In genomic region chr17:49951362-49952080, GRCh38 we compare ENCODE assay signal across 13 cellular contexts. TPM values are rescaled to one million over a fixed set of nuclear protein-coding genes. Genes with fewer than 3 reads are reported as not detected.
DNase-seq lines count a peak whose midpoint lies in the region; ATAC-seq and TF ChIP-seq lines count a peak whose summit lies in the region.
"Had no signal": no experiment of that assay in that cellular context is flagged by ENCODE, and none has a peak within 500 bp of the region (broad histone marks: within the 10 kb centered on the region; RNA-seq: fewer than 3 reads in every experiment).

No MANE protein-coding gene starts in this region.

- H3K36me3 ChIP-seq in PC-3 (ENCODE audit: low read depth, low read length) (no peaks in the 10 kb centered on the region), neural progenitor cell (no peaks in the 10 kb centered on the region), tibial artery (no peaks in the 10 kb centered on the region)

- H3K36me3 Mint-ChIP-seq in neural progenitor cell, result no peaks in the 10 kb centered on the region
- H3K36me3 Mint-ChIP-seq in activated naive CD4-positive, alpha-beta T cell treated with anti-CD3 and anti-CD28 coated beads, Interleukin-2, amount 50 U/mL, for 72 hours, result no peaks in the 10 kb centered on the region
- H3K36me3 Mint-ChIP-seq: CD4-positive, CD25-positive, alpha-beta regulatory T cell had no signal

- CTCF ChIA-PET in PC-3 (lab: Charles Lee), result interaction anchor here (0.5 to 3.1 kb wide), 4 partner anchors 13 to 274 kb away, joined by 4 to 35 read pairs (median 8); partner anchors contain the start of gene DLX3

- peak overlapping the region; percentile 38 for H3K4me3 Mint-ChIP-seq in neural progenitor cell

- H4K20me1 ChIP-seq in PC-3 (ENCODE audit: low read length) (no peaks in the 10 kb centered on the region), neural progenitor cell (ENCODE audit: low read depth) (no peaks in the 10 kb centered on the region)

- ATAC-seq in left cardiac atrium (peak; percentile 17 to 33), PC-3 (no peak)
- ATAC-seq in activated naive CD4-positive, alpha-beta T cell treated with anti-CD3 and anti-CD28 coated beads, Interleukin-2, amount 50 U/mL, for 72 hours, result no peak

- POLR2A ChIA-PET in PC-3 (lab: Charles Lee; ENCODE audit: unreplicated experiment), result no interaction called here

- H3K9me2 ChIP-seq in PC-3 (replicated peaks; ENCODE audit: low read length), result no peaks in the 10 kb centered on the region

- intact Hi-C loops in left cardiac atrium (cut with DNase I), result loop anchor here in 1 of 2 donors (5.0 kb wide), 1 partner anchor 41 kb away; no protein-coding TSS in a partner anchor
- intact Hi-C loops in cardiac septum (cut with DNase I), result loop anchor here (5.0 kb wide), 1 partner anchor 41 kb away; no protein-coding TSS in a partner anchor
- intact Hi-C loops in PC-3 (cut with micrococcal nuclease), result loop anchor here (1.0 to 5.0 kb wide), 2 partner anchors 45 to 49 kb away; no protein-coding TSS in a partner anchor
- intact Hi-C loops in tibial artery (cut with DNase I; ENCODE audit: low total_unique reads), result loop anchor here (1.0 kb wide), 1 partner anchor 47 kb away; no protein-coding TSS in a partner anchor

- BruUV-seq in PC-3 (replicated peaks; lab: Mats Ljungman, UMichigan), result no TSS peak

- no peak overlapping the region for H3K27ac Mint-ChIP-seq in neural progenitor cell
- no peak overlapping the region for H3K27ac Mint-ChIP-seq in activated naive CD4-positive, alpha-beta T cell treated with anti-CD3 and anti-CD28 coated beads, Interleukin-2, amount 50 U/mL, for 72 hours
- H3K27ac Mint-ChIP-seq: CD4-positive, CD25-positive, alpha-beta regulatory T cell had no signal

- H2AFZ ChIP-seq in PC-3 (ENCODE audit: low read length) (no peak overlapping the region), neural progenitor cell (replicated peaks) (no peak overlapping the region)

- H3K27me3 Mint-ChIP-seq in neural progenitor cell (ENCODE audit: insufficient read depth, low read depth), result peaks cover 19% of the 10 kb centered on the region

- no peak for TF ChIP-seq CTCF in PC-3 (conservative IDR thresholded peaks at IDR 0.05; ENCODE audit: low read depth, low read length)
- no peak for TF ChIP-seq CTCF in neural progenitor cell (IDR thresholded peaks at IDR 0.05)
- no peak for TF ChIP-seq CTCF in tibial artery (IDR thresholded peaks at IDR 0.05)

- H3K4me3 ChIP-seq in PC-3 (ENCODE audit: low read length) (no peak overlapping the region), neural progenitor cell (no peak overlapping the region), tibial artery (no peak overlapping the region)

- H3K9ac ChIP-seq in PC-3 (ENCODE audit: low read length) (no peak overlapping the region), neural progenitor cell (no peak overlapping the region)

- peak overlapping the region; percentile 22; the same call in 1 of the 2 replicates for H3K4me2 ChIP-seq in PC-3 (ENCODE audit: low read length)
- H3K4me2 ChIP-seq in neural progenitor cell, result no peak overlapping the region

- H3K79me2 ChIP-seq in PC-3 (ENCODE audit: low read length) (no peaks in the 10 kb centered on the region), neural progenitor cell (ENCODE audit: low read depth) (no peaks in the 10 kb centered on the region)

- peaks cover 10% of the 10 kb centered on the region for H3K4me1 Mint-ChIP-seq in neural progenitor cell
- H3K4me1 Mint-ChIP-seq: CD4-positive, CD25-positive, alpha-beta regulatory T cell had no signal

- DNase-seq in left cardiac atrium (no peak), cardiac septum (ENCODE audit: low spot score) (no peak), PC-3 (peak; percentile 48), neural progenitor cell (ENCODE audit: low spot score) (no peak), NOMO-1 treated with DMSO at 0.1 percent for 48 hours (lab: John Stamatoyannopoulos, UW; ENCODE audit: unreplicated experiment) (no peak), DMS153 (lab: John Stamatoyannopoulos, UW) (no peak), tibial artery (no peak)
- DNase-seq in activated naive CD4-positive, alpha-beta T cell treated with anti-CD3 and anti-CD28 coated beads, Interleukin-2, amount 50 U/mL, for 72 hours (ENCODE audit: low spot score in 2 of 2), result no peak
- DNase-seq: Calu3; CD4-positive, CD25-positive, alpha-beta regulatory T cell; HCEC 1CT; NCI-H1048 had no signal

- H3K27ac ChIP-seq in PC-3 (ENCODE audit: low read length) (no peak overlapping the region), neural progenitor cell (no peak overlapping the region), tibial artery (no peak overlapping the region)

- H3K9me3 ChIP-seq in PC-3 (ENCODE audit: low read length), result no peaks in the 10 kb centered on the region
- no peaks in the 10 kb centered on the region for H3K9me3 ChIP-seq in neural progenitor cell (ENCODE audit: low read depth)
- H3K9me3 ChIP-seq in tibial artery, result no peaks in the 10 kb centered on the region

- peaks cover 28% of the 10 kb centered on the region for H3K4me1 ChIP-seq in PC-3 (ENCODE audit: insufficient read depth, low read length)
- no peaks in the 10 kb centered on the region for H3K4me1 ChIP-seq in neural progenitor cell
- peaks cover 0 to 6% (median 5%) of the 10 kb centered on the region in 4 donors for H3K4me1 ChIP-seq in tibial artery

- H3K27me3 ChIP-seq in PC-3 (ENCODE audit: low read length) (no peaks in the 10 kb centered on the region), neural progenitor cell (peaks cover 36% of the 10 kb centered on the region), tibial artery (peaks cover 0 to 63% of the 10 kb centered on the region in 2 donors)

- no peaks in the 10 kb centered on the region for H3F3A ChIP-seq in PC-3 (ENCODE audit: low read length, unreplicated experiment)
- peaks cover 4% of the 10 kb centered on the region for H3F3A ChIP-seq in neural progenitor cell (ENCODE audit: low read depth)

- no peaks in the 10 kb centered on the region for H3K9me3 Mint-ChIP-seq in neural progenitor cell
- H3K9me3 Mint-ChIP-seq in activated naive CD4-positive, alpha-beta T cell treated with anti-CD3 and anti-CD28 coated beads, Interleukin-2, amount 50 U/mL, for 72 hours, result no peaks in the 10 kb centered on the region

RNA-seq across cellular contexts. Expression of gene DLX4, which starts 17.5 kb away (rescaled TPM):
- total RNA-seq in left cardiac atrium (under 1 TPM; 0.13 to 0.27 TPM), cardiac septum (0.16 TPM), PC-3 (2014; rRNA removed) (0.35 and 0.44 TPM in 2 replicates), neural progenitor cell (ENCODE audit: low replicate concordance) (0.53 TPM in 1 of 2 replicates, not detected in the other)
- total RNA-seq in activated naive CD4-positive, alpha-beta T cell treated with anti-CD3 and anti-CD28 coated beads, Interleukin-2, amount 50 U/mL, for 72 hours, result under 1 TPM; 0.27 to 0.56 TPM
- total RNA-seq: CD4-positive, CD25-positive, alpha-beta regulatory T cell had no signal

RNA-seq across cellular contexts. Expression of gene DLX3, which starts 43.5 kb away (rescaled TPM):
- total RNA-seq in left cardiac atrium (under 1 TPM in 1 of 2 donors, not detected in 1; 0.16 TPM), cardiac septum (not detected), PC-3 (2014; rRNA removed) (0.18 and 0.23 TPM in 2 replicates), neural progenitor cell (ENCODE audit: low replicate concordance) (0.04 and 0.87 TPM in 2 replicates)
- total RNA-seq in activated naive CD4-positive, alpha-beta T cell treated with anti-CD3 and anti-CD28 coated beads, Interleukin-2, amount 50 U/mL, for 72 hours, result under 1 TPM in 1 of 2 donors, not detected in 1; 0.10 TPM
- total RNA-seq: A673; Calu3; CD4-positive, CD25-positive, alpha-beta regulatory T cell had no signal

Comparison
In these comparisons a context has a peak if more than half of its experiments do, and no peak if none do; other contexts are left out.
1. ATAC-seq: peak in left cardiac atrium (2 of 2); none in PC-3 (single experiment) and activated naive CD4-positive, alpha-beta T cell treated with anti-CD3 and anti-CD28 coated beads, Interleukin-2, amount 50 U/mL, for 72 hours (0 of 2).